30 cellular contexts compared by ENCODE assay signal in the genomic region with DNA sequence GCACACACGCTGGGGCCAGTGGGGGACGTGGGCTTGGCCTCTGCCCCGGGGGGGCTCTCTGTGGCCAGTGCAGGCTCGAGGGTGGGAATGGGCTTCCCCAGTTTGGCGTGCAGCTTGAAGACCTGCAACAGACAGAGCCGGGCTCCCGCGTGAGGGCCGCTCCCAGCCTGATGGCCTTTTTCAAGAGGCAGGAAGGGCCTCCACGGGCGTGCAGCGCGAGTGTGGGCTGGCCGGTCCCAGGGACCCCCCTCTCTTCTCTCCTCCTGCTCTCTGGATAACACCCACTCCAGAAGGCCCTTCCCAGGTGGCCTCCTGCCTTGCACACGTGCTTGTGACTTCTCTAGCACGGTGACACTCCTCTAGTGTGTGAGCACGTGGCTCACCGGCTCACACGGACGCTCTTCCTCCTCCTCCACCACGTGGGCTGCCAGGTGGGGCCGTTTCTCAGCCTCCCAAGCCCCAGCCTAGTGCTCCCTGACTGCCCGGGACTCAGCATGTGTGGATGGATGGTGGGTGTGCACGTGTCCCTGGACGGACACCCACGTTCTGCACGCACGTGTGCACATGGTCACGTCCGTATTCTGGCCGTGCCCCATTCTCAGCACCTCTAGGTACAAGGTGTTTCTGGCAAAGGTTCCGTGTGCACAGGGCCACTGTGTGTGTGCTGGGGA. TPM values are rescaled to one million over a fixed set of nuclear protein-coding genes. Genes with fewer than 3 reads are reported as not detected.
"Had no signal": no experiment of that assay in that cellular context is flagged by ENCODE, and none has a peak within 500 bp of the region (broad histone marks: within the 10 kb centered on the region; RNA-seq: fewer than 3 reads in every experiment).

No MANE protein-coding gene starts in this region.

- H3K9me3 Mint-ChIP-seq: activated naive CD8-positive, alpha-beta T cell treated with anti-CD3 and anti-CD28 coated beads, Interleukin-2, amount 50 U/mL, for 24 hours; naive thymus-derived CD8-positive, alpha-beta T cell; neural crest cell had no signal

- H3K36me3 Mint-ChIP-seq: naive thymus-derived CD8-positive, alpha-beta T cell had no signal

- H3K27ac Mint-ChIP-seq: activated naive CD8-positive, alpha-beta T cell treated with anti-CD3 and anti-CD28 coated beads, Interleukin-2, amount 50 U/mL, for 24 hours; naive thymus-derived CD8-positive, alpha-beta T cell had no signal

- H3K4me1 ChIP-seq: foreskin keratinocyte, lower lobe of right lung, testis had no signal

- H3K27ac ChIP-seq: esophagus muscularis mucosa, foreskin keratinocyte, left lung, lower lobe of right lung, right atrium auricular region, testis, VCaP had no signal

- H3K9me3 ChIP-seq: esophagus muscularis mucosa, left lung, lower lobe of right lung, right atrium auricular region, testis had no signal

- H3K4me3 Mint-ChIP-seq: activated naive CD8-positive, alpha-beta T cell treated with anti-CD3 and anti-CD28 coated beads, Interleukin-2, amount 50 U/mL, for 24 hours; naive thymus-derived CD8-positive, alpha-beta T cell; neural crest cell had no signal

- H3K27me3 Mint-ChIP-seq: activated naive CD8-positive, alpha-beta T cell treated with anti-CD3 and anti-CD28 coated beads, Interleukin-2, amount 50 U/mL, for 24 hours had no signal

- H3K27me3 ChIP-seq: right atrium auricular region, testis had no signal

- H3K4me3 ChIP-seq: esophagus muscularis mucosa, left lung, lower lobe of right lung, right atrium auricular region, testis had no signal

- FAIRE-seq: islet of Langerhans, TTC549, urothelium cell line had no signal

- H3K36me3 ChIP-seq: esophagus muscularis mucosa, left lung, lower lobe of right lung, right atrium auricular region had no signal

- DNase-seq: activated CD4-positive, alpha-beta T cell treated with anti-CD3 and anti-CD28 coated beads, Interleukin-2, amount 50 U/mL, for 1 hour; activated CD4-positive, CD25-positive, alpha-beta regulatory T cell treated with anti-CD3 and anti-CD28 coated beads, Interleukin-2, amount 50 U/mL, for 72 hours; activated effector memory CD4-positive, alpha-beta T cell treated with Interleukin-2 at 50 U/mL for 16 hours; activated naive CD4-positive, alpha-beta T cell treated with Interleukin-2 at 50 U/mL for 16 hours; activated naive CD8-positive, alpha-beta T cell treated with anti-CD3 and anti-CD28 coated beads, Interleukin-2, amount 50 U/mL, for 24 hours; activated T-cell treated with anti-CD3 and anti-CD28 coated beads for 4 hours; amygdala; caudate nucleus; cortex of kidney; foreskin keratinocyte; lower lobe of right lung; mesenchymal stem cell; naive thymus-derived CD8-positive, alpha-beta T cell; occipital lobe; stimulated activated CD4-positive, alpha-beta T cell treated with anti-CD3 and anti-CD28 coated beads, Interleukin-2, amount 100 ng/mL, for 48 hours; stimulated activated naive CD8-positive, alpha-beta T cell treated with anti-CD3 and anti-CD28 coated beads, Interleukin-15, Interleukin-2, amounts not matched to agents 100 U/mL and 50 U/mL, for 24 hours; testis; trophoblast cell had no signal

- H3K4me1 Mint-ChIP-seq: neural crest cell had no signal

- ATAC-seq: activated naive CD8-positive, alpha-beta T cell treated with anti-CD3 and anti-CD28 coated beads, Interleukin-2, amount 50 U/mL, for 24 hours; foreskin keratinocyte; left lung; naive thymus-derived CD8-positive, alpha-beta T cell; stimulated activated naive CD8-positive, alpha-beta T cell treated with anti-CD3 and anti-CD28 coated beads, Interleukin-15, Interleukin-2, amounts not matched to agents 100 U/mL and 50 U/mL, for 24 hours had no signal

RNA-seq across cellular contexts. Expression of a gene that starts 39.2 kb away (rescaled TPM):
- total RNA-seq: chondrocyte, foreskin keratinocyte, glomerular endothelial cell, neural crest cell had no signal
- polyA plus RNA-seq: foreskin keratinocyte had no signal

RNA-seq across cellular contexts. Expression of a gene that starts 43.4 kb away (rescaled TPM):
- total RNA-seq: chondrocyte, foreskin keratinocyte, pulmonary artery endothelial cell, right atrium auricular region had no signal

RNA-seq across cellular contexts. Expression of a gene that starts 53.4 kb away (rescaled TPM):
- total RNA-seq: chondrocyte; esophagus muscularis mucosa; foreskin keratinocyte; glomerular endothelial cell; left lung; lower lobe of right lung; naive thymus-derived CD8-positive, alpha-beta T cell; neural crest cell; occipital lobe; pulmonary artery endothelial cell; right atrium auricular region; T-helper 1 cell treated with Interleukin-12 subunit alpha and Interleukin-12 subunit beta and Interleukin-4 antibody, amounts not matched to agents 30 ng/mL and 1 ng/mL, for 36 hours had no signal
- polyA plus RNA-seq: foreskin keratinocyte; naive thymus-derived CD8-positive, alpha-beta T cell had no signal

RNA-seq across cellular contexts. Expression of a gene that starts 55.1 kb away (rescaled TPM):
- total RNA-seq: chondrocyte; foreskin keratinocyte; glomerular endothelial cell; left lung; lower lobe of right lung; naive thymus-derived CD8-positive, alpha-beta T cell; pulmonary artery endothelial cell; right atrium auricular region; T-helper 1 cell treated with Interleukin-12 subunit alpha and Interleukin-12 subunit beta and Interleukin-4 antibody, amounts not matched to agents 30 ng/mL and 1 ng/mL, for 36 hours had no signal
- polyA plus RNA-seq: foreskin keratinocyte had no signal
